Comparison of ENCODE assay signal across 10 cellular contexts in genomic region chr16:50259334-50260205, GRCh38. TPM values are rescaled to one million over a fixed set of nuclear protein-coding genes. Genes with fewer than 3 reads are reported as not detected.
DNase-seq lines count a peak whose midpoint lies in the region; ATAC-seq and TF ChIP-seq lines count a peak whose summit lies in the region.
"Had no signal": no experiment of that assay in that cellular context is flagged by ENCODE, and none has a peak within 500 bp of the region (broad histone marks: within the 10 kb centered on the region; RNA-seq: fewer than 3 reads in every experiment).

No MANE protein-coding gene starts in this region.

- WGBS in lung, 2 donors = 40% methylated on average over 23 of the region's 23 CpGs

- TF ChIP-seq CTCF in astrocyte of the spinal cord (IDR thresholded peaks at IDR 0.05; ENCODE audit: low read depth, low read length) = no peak
- TF ChIP-seq CTCF in lung (IDR thresholded peaks at IDR 0.05; ENCODE audit: control extremely low read depth, extremely low read depth) = no peak

- H3K36me3 ChIP-seq in lung (ENCODE audit: control insufficient read depth in 2 of 2, insufficient read depth in 2 of 2, low read length in 2 of 2) = no peaks in the 10 kb centered on the region
- H3K36me3 ChIP-seq in effector memory CD4-positive, alpha-beta T cell (ENCODE audit: control insufficient read depth, insufficient read depth, low read length) = no peaks in the 10 kb centered on the region

- peak overlapping the region in 1 of 2 donors; percentile 61 for H3K27ac ChIP-seq in lung (ENCODE audit: low read depth in 1 of 2, low read length in 1 of 2)
- no peak overlapping the region for H3K27ac ChIP-seq in effector memory CD4-positive, alpha-beta T cell (ENCODE audit: insufficient read depth, low read length, poor library complexity, severe bottlenecking)

- peaks cover 0 to 5% of the 10 kb centered on the region in 2 donors for H3K4me1 ChIP-seq in lung (ENCODE audit: control insufficient read depth in 2 of 2, insufficient read depth in 2 of 2, low read length in 2 of 2)
- no peaks in the 10 kb centered on the region for H3K4me1 ChIP-seq in effector memory CD4-positive, alpha-beta T cell (ENCODE audit: control insufficient read depth, insufficient read depth, low read length, poor library complexity, severe bottlenecking)

- in situ Hi-C loops in astrocyte of the spinal cord (cut with HindIII; ENCODE audit: low sequenced_read_pairs) = no loop called here

- no peaks in the 10 kb centered on the region for H3K27me3 ChIP-seq in lung (ENCODE audit: control insufficient read depth, insufficient read depth)
- H3K27me3 ChIP-seq in effector memory CD4-positive, alpha-beta T cell (replicated peaks; ENCODE audit: control insufficient read depth, insufficient read depth, low read length, poor library complexity, severe bottlenecking) = no peaks in the 10 kb centered on the region

- H3K9me3 ChIP-seq in lung (ENCODE audit: control insufficient read depth in 2 of 2, insufficient read depth in 1 of 2, low read length in 1 of 2) = no peaks in the 10 kb centered on the region
- no peaks in the 10 kb centered on the region for H3K9me3 ChIP-seq in effector memory CD4-positive, alpha-beta T cell (ENCODE audit: control insufficient read depth, low read length)

- peak; percentile 47 for DNase-seq in activated CD8-positive, alpha-beta memory T cell treated with anti-CD3 and anti-CD28 coated beads, Interleukin-2, amount 50 U/mL, for 48 hours
- no peak for DNase-seq in activated CD8-positive, alpha-beta memory T cell treated with anti-CD3 and anti-CD28 coated beads, Interleukin-2, amount 50 U/mL, for 4 hours
- DNase-seq in astrocyte of the spinal cord (ENCODE audit: low read depth, low spot score) (peak; percentile 33), lung (ENCODE audit: low spot score) (no peak), Kasumi-1 (lab: John Stamatoyannopoulos, UW) (no peak), HuH-7 (ENCODE audit: low spot score) (no peak)
- DNase-seq in activated T-cell treated with anti-CD3 and anti-CD28 coated beads, Interleukin-2, amount 50 U/mL, for 1 hour = no peak
- no peak for DNase-seq in effector memory CD4-positive, alpha-beta T cell
- DNase-seq: NCI-H187 treated with DMSO at 0.1 percent for 48 hours had no signal

- peak; percentile 19 for ATAC-seq in lung (ENCODE audit: insufficient read depth, low FRiP score)
- ATAC-seq: activated naive CD4-positive, alpha-beta T cell treated with anti-CD3 and anti-CD28 coated beads, Interleukin-2, amount 50 U/mL, for 72 hours had no signal

- H3K4me3 ChIP-seq in astrocyte of the spinal cord (ENCODE audit: low read depth, low read length) (no peak overlapping the region), lung (no peak overlapping the region)
- H3K4me3 ChIP-seq in effector memory CD4-positive, alpha-beta T cell (ENCODE audit: insufficient read depth, low read depth, low read length, poor library complexity, severe bottlenecking) = no peak overlapping the region

RNA-seq across cellular contexts. Expression of gene ADCY7, which starts 6.8 kb away (rescaled TPM):
- total RNA-seq in lung = 100 to 1,000 TPM in 1 of 2 donors, 10 to 100 TPM in 1; 34.4 to 105 TPM
- polyA plus RNA-seq in lung = 10 to 100 TPM; 20.9 to 42.6 TPM

Comparison
In these comparisons a context has a peak if more than half of its experiments do, and no peak if none do; other contexts are left out.
1. DNase-seq: peak in activated CD8-positive, alpha-beta memory T cell treated with anti-CD3 and anti-CD28 coated beads, Interleukin-2, amount 50 U/mL, for 48 hours (single experiment) and astrocyte of the spinal cord (single experiment); none in activated CD8-positive, alpha-beta memory T cell treated with anti-CD3 and anti-CD28 coated beads, Interleukin-2, amount 50 U/mL, for 4 hours (single experiment), lung (single experiment), activated T-cell treated with anti-CD3 and anti-CD28 coated beads, Interleukin-2, amount 50 U/mL, for 1 hour (single experiment), Kasumi-1 (0 of 2), effector memory CD4-positive, alpha-beta T cell (0 of 3) and HuH-7 (single experiment).